In the genomic region with DNA sequence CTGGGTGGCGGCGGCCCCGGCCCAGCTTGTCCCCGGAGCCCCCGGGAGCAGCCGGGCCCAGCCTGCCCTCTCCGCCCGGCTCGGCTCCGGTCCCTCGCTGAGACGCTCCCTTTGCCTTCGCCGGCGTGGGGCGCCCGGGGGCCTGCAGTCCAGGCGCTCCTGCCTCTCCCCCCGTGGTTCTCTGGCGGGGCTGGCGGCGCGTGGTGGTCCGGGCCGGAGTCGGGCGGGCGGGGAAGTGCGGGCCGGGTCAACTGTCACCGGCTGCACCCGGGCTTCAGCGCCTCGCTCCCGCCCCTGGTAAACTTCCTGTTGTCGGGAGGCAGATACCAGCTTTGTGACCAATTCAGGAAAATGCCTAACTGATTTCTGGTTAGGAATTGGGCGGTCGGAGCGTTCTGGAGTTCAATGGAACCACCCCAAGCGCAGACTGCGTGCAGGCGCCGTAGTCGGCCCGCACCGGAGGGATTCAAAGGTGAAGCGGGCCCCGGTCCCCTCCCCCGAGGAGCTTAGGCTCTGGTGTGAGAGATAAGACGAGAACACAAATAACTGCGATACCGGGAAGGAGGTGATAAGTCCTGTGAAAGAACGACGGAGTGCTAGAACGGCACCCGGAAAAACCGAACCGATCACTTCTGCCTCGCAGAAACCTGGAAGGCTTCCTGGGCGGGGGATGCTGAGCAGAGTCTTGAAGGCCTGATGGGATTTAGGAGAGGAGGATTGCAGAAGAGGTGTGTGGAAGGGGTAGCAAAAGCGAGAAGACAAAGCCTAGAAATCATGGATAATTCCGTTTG, we compare ENCODE assay signal across 1 cellular context.
A peak's percentile ranks its signal among the peaks of the same experiment; 100 is the strongest.
TF ChIP-seq lines count a peak whose summit lies in the region.

No MANE protein-coding gene starts in this region.

TF ChIP-seq in HepG2, 621 proteins besides CTCF, POLR2A, EP300 and RAD21 (continued from another document):
- TF ChIP-seq, protein P1, sequence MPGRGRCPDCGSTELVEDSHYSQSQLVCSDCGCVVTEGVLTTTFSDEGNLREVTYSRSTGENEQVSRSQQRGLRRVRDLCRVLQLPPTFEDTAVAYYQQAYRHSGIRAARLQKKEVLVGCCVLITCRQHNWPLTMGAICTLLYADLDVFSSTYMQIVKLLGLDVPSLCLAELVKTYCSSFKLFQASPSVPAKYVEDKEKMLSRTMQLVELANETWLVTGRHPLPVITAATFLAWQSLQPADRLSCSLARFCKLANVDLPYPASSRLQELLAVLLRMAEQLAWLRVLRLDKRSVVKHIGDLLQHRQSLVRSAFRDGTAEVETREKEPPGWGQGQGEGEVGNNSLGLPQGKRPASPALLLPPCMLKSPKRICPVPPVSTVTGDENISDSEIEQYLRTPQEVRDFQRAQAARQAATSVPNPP (CRISPR knock-in tag; IDR thresholded peaks at IDR 0.05), result 0 out of 2 replicates have a peak, but pooled peaks have one; percentile 10
- TF ChIP-seq ZNF230 (CRISPR knock-in tag; IDR thresholded peaks at IDR 0.05), result peak; percentile 29; the same call in 1 of the 2 replicates
- 0 out of 2 replicates have a peak, but pooled peaks have one; percentile 10 for TF ChIP-seq HES4 (CRISPR knock-in tag; IDR thresholded peaks at IDR 0.05; ENCODE audit: borderline replicate concordance)
- peak; percentile 67; the same call in 1 of the 2 replicates for TF ChIP-seq ZNF598 (CRISPR knock-in tag; IDR thresholded peaks at IDR 0.05; ENCODE audit: borderline replicate concordance)
- TF ChIP-seq ZNF207 (IDR thresholded peaks at IDR 0.05; ENCODE audit: borderline replicate concordance), result no peak
- TF ChIP-seq ZNF788 (CRISPR knock-in tag; IDR thresholded peaks at IDR 0.05; ENCODE audit: borderline replicate concordance), result no peak; the same call in 1 of the 2 replicates
- TF ChIP-seq GABPB1 (CRISPR knock-in tag; IDR thresholded peaks at IDR 0.05), result peak; percentile 66
- TF ChIP-seq MTF1 (CRISPR knock-in tag; IDR thresholded peaks at IDR 0.05), result no peak
- peak; percentile 36; the same call in 1 of the 2 replicates for TF ChIP-seq ZNF605 (CRISPR knock-in tag; IDR thresholded peaks at IDR 0.05)
- TF ChIP-seq FOXP1 (IDR thresholded peaks at IDR 0.05), result no peak
- TF ChIP-seq FOXP1 (CRISPR knock-in tag; IDR thresholded peaks at IDR 0.05), result 0 out of 2 replicates have a peak, but pooled peaks have one; percentile 33
- 0 out of 2 replicates have a peak, but pooled peaks have one; percentile 19 for TF ChIP-seq ZNF546 (CRISPR knock-in tag; conservative IDR thresholded peaks at IDR 0.05)
- peak; percentile 51; the same call in 1 of the 2 replicates for TF ChIP-seq PHF8 (CRISPR knock-in tag; IDR thresholded peaks at IDR 0.05)
- TF ChIP-seq NAIF1 (CRISPR knock-in tag; IDR thresholded peaks at IDR 0.05; ENCODE audit: borderline replicate concordance), result 0 out of 2 replicates have a peak, but pooled peaks have one; percentile 53
